Comparison of ENCODE assay signal across 14 cellular contexts in genomic region chr10:113041324-113041723, GRCh38.
DNase-seq lines count a peak whose midpoint lies in the region; ATAC-seq and TF ChIP-seq lines count a peak whose summit lies in the region.
"Had no signal": no experiment of that assay in that cellular context is flagged by ENCODE, and none has a peak within 500 bp of the region (broad histone marks: within the 10 kb centered on the region; RNA-seq: fewer than 3 reads in every experiment).

No MANE protein-coding gene starts in this region.

- H3K9ac ChIP-seq in PC-3 (ENCODE audit: low read length): no peak overlapping the region

- TF ChIP-seq CTCF in GM23338 (conservative IDR thresholded peaks at IDR 0.05; ENCODE audit: low read depth in 2 of 2) (no peak), PC-3 (conservative IDR thresholded peaks at IDR 0.05; ENCODE audit: low read depth, low read length) (no peak), fibroblast of mammary gland (conservative IDR thresholded peaks at IDR 0.05; ENCODE audit: control insufficient read depth, insufficient read depth, low read depth, low read length) (no peak)

- no peaks in the 10 kb centered on the region for H3K9me3 ChIP-seq in PC-3 (ENCODE audit: low read length)
- H3K9me3 ChIP-seq: A549, Caco-2, HAP-1 had no signal

- H3K4me2 ChIP-seq in GM23338 (no peak overlapping the region), PC-3 (ENCODE audit: low read length) (no peak overlapping the region)
- H3K4me2 ChIP-seq: A549 had no signal

- H3K36me3 Mint-ChIP-seq in GM23338 (ENCODE audit: low read depth): peaks cover 47% of the 10 kb centered on the region

- H3K27ac Mint-ChIP-seq in GM23338: no peak overlapping the region
- H3K27ac Mint-ChIP-seq: CD14-positive monocyte; CD8-positive, alpha-beta memory T cell; HFFc6 had no signal

- H3K4me3 ChIP-seq in GM23338: no peak overlapping the region
- H3K4me3 ChIP-seq in PC-3 (ENCODE audit: low read length): no peak overlapping the region
- H3K4me3 ChIP-seq in fibroblast of mammary gland (ENCODE audit: control insufficient read depth, low read depth, low read length): no peak overlapping the region
- H3K4me3 ChIP-seq: A549, HAP-1 had no signal

- peaks cover 69% of the 10 kb centered on the region for H3K4me1 Mint-ChIP-seq in GM23338

- H3K79me2 ChIP-seq in GM23338 (replicated peaks; ENCODE audit: insufficient read depth) (peaks cover 100% of the 10 kb centered on the region), PC-3 (ENCODE audit: low read length) (peaks cover 89% of the 10 kb centered on the region)

- H4K20me1 ChIP-seq in GM23338 (replicated peaks; ENCODE audit: insufficient read depth): peaks cover 84% of the 10 kb centered on the region
- peaks cover 14% of the 10 kb centered on the region for H4K20me1 ChIP-seq in PC-3 (ENCODE audit: low read length)

- no peaks in the 10 kb centered on the region for H3K9me2 ChIP-seq in GM23338 (ENCODE audit: insufficient read depth)
- H3K9me2 ChIP-seq in PC-3 (replicated peaks; ENCODE audit: low read length): no peaks in the 10 kb centered on the region

- no peak overlapping the region for H3K4me3 Mint-ChIP-seq in GM23338
- H3K4me3 Mint-ChIP-seq: CD14-positive monocyte; CD8-positive, alpha-beta memory T cell; HFFc6 had no signal

- H3F3A ChIP-seq in GM23338 (replicated peaks; ENCODE audit: low read depth): peaks cover 3% of the 10 kb centered on the region; the same call in 1 of the 2 replicates
- H3F3A ChIP-seq in PC-3 (ENCODE audit: low read length, unreplicated experiment): no peaks in the 10 kb centered on the region

- intact Hi-C loops in PC-3 (cut with micrococcal nuclease): no loop called here

- H3K27me3 ChIP-seq in GM23338 (ENCODE audit: insufficient read depth) (no peaks in the 10 kb centered on the region), PC-3 (ENCODE audit: low read length) (no peaks in the 10 kb centered on the region)

- TSS peak; percentile 6 for BruUV-seq in PC-3 (replicated peaks; lab: Mats Ljungman, UMichigan)

- POLR2A ChIA-PET in PC-3 (lab: Charles Lee; ENCODE audit: unreplicated experiment): no interaction called here

- H3K27me3 Mint-ChIP-seq in GM23338 (ENCODE audit: insufficient read depth, low read depth, poor library complexity): peaks cover 18% of the 10 kb centered on the region

- no peak for DNase-seq in GM23338 (ENCODE audit: low spot score)
- no peak for DNase-seq in PC-3
- DNase-seq in fibroblast of mammary gland (ENCODE audit: low read depth): peak; percentile 54
- no peak for DNase-seq in LoVo (ENCODE audit: low spot score)
- DNase-seq: Caco-2; CD8-positive, alpha-beta memory T cell; GF-D8; HFFc6 had no signal

- H2AFZ ChIP-seq in GM23338 (no peak overlapping the region), PC-3 (ENCODE audit: low read length) (no peak overlapping the region)

- ATAC-seq in GM23338 (no peak), PC-3 (no peak), GM19467 (IDR thresholded peaks at IDR 0.05; ENCODE audit: unreplicated experiment) (no peak), GM18868 (IDR thresholded peaks at IDR 0.05; ENCODE audit: unreplicated experiment) (no peak)
- ATAC-seq: A549, HepG2 had no signal

- CTCF ChIA-PET in PC-3 (lab: Charles Lee): no interaction called here

- H3K36me3 ChIP-seq in GM23338 (ENCODE audit: insufficient read depth) (peaks cover 15% of the 10 kb centered on the region), PC-3 (ENCODE audit: low read depth, low read length) (peaks cover 28% of the 10 kb centered on the region)

- H3K9me3 Mint-ChIP-seq in GM23338: no peaks in the 10 kb centered on the region
- H3K9me3 Mint-ChIP-seq: CD8-positive, alpha-beta memory T cell; HFFc6 had no signal

- H3K27ac ChIP-seq in GM23338 (ENCODE audit: low read depth) (peak overlapping the region; percentile 4; the same call in 1 of the 2 replicates), PC-3 (ENCODE audit: low read length) (no peak overlapping the region)

- H3K4me1 ChIP-seq in GM23338 (ENCODE audit: insufficient read depth) (peaks cover 40% of the 10 kb centered on the region), PC-3 (ENCODE audit: insufficient read depth, low read length) (peaks cover 24% of the 10 kb centered on the region)
- H3K4me1 ChIP-seq: Caco-2, HAP-1 had no signal

TF ChIP-seq in GM23338, 12 proteins besides CTCF, POLR2A, EP300 and RAD21:
- TF ChIP-seq ZNF331 (CRISPR knock-in tag; IDR thresholded peaks at IDR 0.05; ENCODE audit: low read depth) (no peak), EZH2 (IDR thresholded peaks at IDR 0.05; ENCODE audit: low read depth, unreplicated experiment) (no peak), ZNF114 (CRISPR knock-in tag; IDR thresholded peaks at IDR 0.05) (no peak), STAT1 (IDR thresholded peaks at IDR 0.05; ENCODE audit: unreplicated experiment) (no peak), CREB1 (CRISPR knock-in tag; IDR thresholded peaks at IDR 0.05; ENCODE audit: low read depth) (no peak), ETS1 (IDR thresholded peaks at IDR 0.05) (no peak), POLR2AphosphoS5 (IDR thresholded peaks at IDR 0.05; ENCODE audit: low read depth) (no peak; the same call in 1 of the 2 replicates), NANOG (IDR thresholded peaks at IDR 0.05; ENCODE audit: borderline replicate concordance) (no peak)
